Comparison of ENCODE assay signal across 7 cellular contexts in genomic region chr1:32701421-32701911, GRCh38. TPM values are rescaled to one million over a fixed set of nuclear protein-coding genes. Genes with fewer than 3 reads are reported as not detected.
DNase-seq lines count a peak whose midpoint lies in the region; ATAC-seq and TF ChIP-seq lines count a peak whose summit lies in the region.

No MANE protein-coding gene starts in this region.

- no peaks in the 10 kb centered on the region for H3K36me3 ChIP-seq in mucosa of rectum (ENCODE audit: control insufficient read depth in 2 of 2, insufficient read depth in 2 of 2, low read length in 2 of 2)

- peak; percentile 9 for ATAC-seq in SK-N-SH treated with all-trans-retinoic acid at 6 μM for 48 hours
- ATAC-seq in GM19035 (IDR thresholded peaks at IDR 0.05; ENCODE audit: unreplicated experiment), result no peak

- TF ChIP-seq CTCF in epithelial cell of esophagus (IDR thresholded peaks at IDR 0.05; ENCODE audit: insufficient read depth, low read depth, low read length, missing control alignments) (no peak), type B pancreatic cell (conservative IDR thresholded peaks at IDR 0.05) (no peak)

- no peaks in the 10 kb centered on the region for H3K36me3 Mint-ChIP-seq in type B pancreatic cell

- peaks cover 10% of the 10 kb centered on the region for H3K27me3 Mint-ChIP-seq in type B pancreatic cell

- H3K9ac ChIP-seq in mucosa of rectum (ENCODE audit: low read depth in 1 of 2, low read length in 2 of 2), result peak overlapping the region; percentile 47 to 83

- H3K27ac ChIP-seq in mucosa of rectum (ENCODE audit: low read depth in 2 of 2, low read length in 2 of 2), result peak overlapping the region; percentile 77 to 80

- peak overlapping the region; percentile 32 for H3K4me3 ChIP-seq in epithelial cell of esophagus (ENCODE audit: low read length)
- peak overlapping the region; percentile 72 to 75 for H3K4me3 ChIP-seq in mucosa of rectum (ENCODE audit: low read length in 2 of 2)

- H3K4me3 Mint-ChIP-seq in type B pancreatic cell, result peak overlapping the region; percentile 84

- no peaks in the 10 kb centered on the region for H3K9me3 ChIP-seq in mucosa of rectum (ENCODE audit: control insufficient read depth in 2 of 2, low read length in 2 of 2)

- H3K9me3 Mint-ChIP-seq in type B pancreatic cell, result no peaks in the 10 kb centered on the region

- no peaks in the 10 kb centered on the region for H3K27me3 ChIP-seq in mucosa of rectum (ENCODE audit: control insufficient read depth in 2 of 2, insufficient read depth in 2 of 2, low read length in 2 of 2)

- H3K27ac Mint-ChIP-seq in type B pancreatic cell, result peak overlapping the region; percentile 84

- peaks cover 16% of the 10 kb centered on the region for H3K4me1 Mint-ChIP-seq in type B pancreatic cell (ENCODE audit: unreplicated experiment)

- H3K4me1 ChIP-seq in mucosa of rectum (ENCODE audit: control insufficient read depth in 2 of 2, insufficient read depth in 2 of 2, low read length in 2 of 2), result peaks cover 21% of the 10 kb centered on the region in 2 donors

- DNase-seq in epithelial cell of esophagus (ENCODE audit: low read depth) (no peak), type B pancreatic cell (ENCODE audit: extremely low spot score, unreplicated experiment) (no peak), GOT3 (lab: John Stamatoyannopoulos, UW) (no peak), A172 (ENCODE audit: low spot score) (no peak)

TF ChIP-seq in SK-N-SH treated with all-trans-retinoic acid at 6 μM for 48 hours, 23 proteins besides CTCF, POLR2A, EP300 and RAD21:
- TF ChIP-seq ESRRG (CRISPR knock-in tag; IDR thresholded peaks at IDR 0.05), result no peak
- TF ChIP-seq GLIS3 (CRISPR knock-in tag; IDR thresholded peaks at IDR 0.05), result no peak

RNA-seq across cellular contexts. Expression of gene SYNC, which starts 1.1 kb away (rescaled TPM):
- 1.2 and 1.3 TPM in 2 replicates for total RNA-seq in type B pancreatic cell (ENCODE audit: low replicate concordance)
- 39.9 and 51.3 TPM in 2 replicates for total RNA-seq in A172 (2014; rRNA removed; shearing (Covaris generic))

RNA-seq across cellular contexts. Expression of gene RBBP4, which starts 50.5 kb away (rescaled TPM):
- total RNA-seq in type B pancreatic cell (ENCODE audit: low replicate concordance), result 274 and 386 TPM in 2 replicates
- total RNA-seq in A172 (2014; rRNA removed; shearing (Covaris generic)), result 102 and 123 TPM in 2 replicates

RNA-seq across cellular contexts. Expression of gene ZBTB8OS, which starts 51.1 kb away (rescaled TPM):
- total RNA-seq in type B pancreatic cell (ENCODE audit: low replicate concordance), result 41.7 and 49.8 TPM in 2 replicates
- 54.6 and 55.2 TPM in 2 replicates for total RNA-seq in A172 (2014; rRNA removed; shearing (Covaris generic))

Comparison
In these comparisons a context has a peak if more than half of its experiments do, and no peak if none do; other contexts are left out.
1. RNA of gene SYNC, which starts 1.1 kb away (total RNA-seq): 39.9 to 51.3 TPM in A172; 1.2 to 1.3 TPM in type B pancreatic cell; every median in the first group is over 10 times any median in the second.